ENCODE assay signal across 2 cellular contexts in genomic region chr6:86392850-86393249, GRCh38.
A peak's percentile ranks its signal among the peaks of the same experiment; 100 is the strongest.
DNase-seq lines count a peak whose midpoint lies in the region; FAIRE-seq and TF ChIP-seq lines count a peak whose summit lies in the region.
"Not testable (repeated sequence)": the region's sequence is repeated elsewhere in the genome, so short reads cannot be mapped to it uniquely, and the experiment has no call there.

No MANE protein-coding gene starts in this region.

- not testable (repeated sequence) for TF ChIP-seq CTCF in kidney (IDR thresholded peaks at IDR 0.05; ENCODE audit: borderline replicate concordance, extremely low read depth, insufficient read depth)

- not testable (repeated sequence) for H3K4me3 ChIP-seq in kidney (ENCODE audit: low read length in 2 of 2)

- not testable (repeated sequence) for FAIRE-seq in kidney (lab: Jason Lieb, UNC)

- not testable (repeated sequence) for H3K9ac ChIP-seq in kidney (ENCODE audit: low read length in 2 of 2)

- H3K36me3 ChIP-seq in kidney (ENCODE audit: control insufficient read depth in 1 of 2, insufficient read depth in 2 of 2, low read length in 2 of 2), result not testable (repeated sequence)

- not testable (repeated sequence) for H3K27ac ChIP-seq in kidney (ENCODE audit: low read depth in 2 of 2, low read length in 2 of 2)

- not testable (repeated sequence) for H3K4me1 ChIP-seq in kidney (ENCODE audit: control insufficient read depth in 1 of 2, insufficient read depth in 1 of 2, low read depth in 1 of 2, low read length in 2 of 2)

- DNase-seq in kidney (peak; percentile 37), posterior vena cava (ENCODE audit: low spot score) (peak; percentile 58)

- not testable (repeated sequence) for H3K9me3 ChIP-seq in kidney (ENCODE audit: control insufficient read depth in 1 of 2, low read length in 2 of 2)

- intact Hi-C loops in kidney (cut with DNase I); posterior vena cava (cut with DNase I): not testable (repeated sequence)
